In the genomic region with DNA sequence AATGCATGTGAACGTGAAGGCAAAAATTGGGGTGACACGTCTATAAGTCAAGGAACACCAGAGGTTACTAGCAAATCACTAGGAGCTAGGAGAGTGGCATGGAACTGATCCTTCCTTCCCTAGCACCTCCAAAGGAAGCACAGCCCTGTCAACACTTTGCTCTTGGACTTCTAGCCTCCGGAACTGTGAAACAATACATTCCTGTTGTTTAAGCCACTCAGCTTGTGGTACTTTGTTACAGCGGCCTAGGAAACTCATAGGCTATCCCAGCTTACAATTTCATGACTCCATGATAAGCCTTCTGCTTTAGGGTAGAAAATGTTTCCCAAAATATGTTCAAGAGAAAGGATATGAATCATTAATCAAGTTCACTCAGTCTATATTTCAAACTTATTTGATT, we compare ENCODE assay signal across 37 cellular contexts.
"Had no signal": no experiment of that assay in that cellular context is flagged by ENCODE, and none has a peak within 500 bp of the region (broad histone marks: within the 10 kb centered on the region; RNA-seq: fewer than 3 reads in every experiment).

No MANE protein-coding gene starts in this region.

- H3K27me3 ChIP-seq: adrenal gland, cardiac muscle cell had no signal

- H3K4me1 Mint-ChIP-seq: activated B cell treated with CpG ODN at 0.5 μM for 24 hours; activated CD4-positive, alpha-beta T cell treated with anti-CD3 and anti-CD28 coated beads, Interleukin-2, amount 10 ng/mL, durations not matched to agents 24 days and 14 days; activated naive CD8-positive, alpha-beta T cell treated with anti-CD3 and anti-CD28 coated beads for 36 hours; activated T-helper 17 cell treated with anti-CD3 and anti-CD28 coated beads, Interleukin-2, amount 50 U/mL, for 72 hours; central memory CD8-positive, alpha-beta T cell had no signal

- DNase-seq: activated B cell treated with CpG ODN at 0.5 μM for 24 hours; activated CD4-positive, alpha-beta memory T cell treated with anti-CD3 and anti-CD28 coated beads for 36 hours; activated CD4-positive, alpha-beta T cell treated with anti-CD3 and anti-CD28 coated beads for 4 hours; activated CD4-positive, alpha-beta T cell treated with anti-CD3 and anti-CD28 coated beads, Interleukin-2, amount 10 ng/mL, durations not matched to agents 24 days and 14 days; activated CD4-positive, alpha-beta T cell treated with anti-CD3 and anti-CD28 coated beads, Interleukin-2, amount 50 U/mL, for 1 hour; activated CD4-positive, alpha-beta T cell treated with anti-CD3 and anti-CD28 coated beads, Interleukin-2, amount 50 U/mL, for 4 hours; activated CD4-positive, CD25-positive, alpha-beta regulatory T cell treated with anti-CD3 and anti-CD28 coated beads, Interleukin-2, amount 50 U/mL, for 72 hours; activated CD8-positive, alpha-beta memory T cell treated with anti-CD3 and anti-CD28 coated beads, Interleukin-2, amount 50 U/mL, for 4 hours; activated CD8-positive, alpha-beta T cell treated with anti-CD3 and anti-CD28 coated beads for 36 hours; activated effector memory CD4-positive, alpha-beta T cell treated with anti-CD3 and anti-CD28 coated beads, Interleukin-2, amount 50 U/mL, for 16 hours; activated gamma-delta T cell treated with Interleukin-2 at 50 U/mL for 16 hours; activated naive CD4-positive, alpha-beta T cell; activated naive CD4-positive, alpha-beta T cell treated with anti-CD3 and anti-CD28 coated beads for 36 hours; activated naive CD4-positive, alpha-beta T cell treated with anti-CD3 and anti-CD28 coated beads, Interleukin-2, amount 50 U/mL, for 16 hours; activated naive CD8-positive, alpha-beta T cell treated with anti-CD3 and anti-CD28 coated beads for 36 hours; activated T-cell treated with anti-CD3 and anti-CD28 coated beads for 4 hours; activated T-cell treated with anti-CD3 and anti-CD28 coated beads, Interleukin-2, amount 50 U/mL, for 1 hour; activated T-cell treated with anti-CD3 and anti-CD28 coated beads, Interleukin-2, amount 50 U/mL, for 4 hours; activated T-cell treated with anti-CD3 and anti-CD28 coated beads, Interleukin-2, amount 50 U/mL, for 72 hours; adrenal gland; amniotic stem cell; aorta; caudate nucleus; T-helper 1 cell; T-helper 2 cell; T-helper 9 cell had no signal

- H3K4me3 Mint-ChIP-seq: activated B cell treated with CpG ODN at 0.5 μM for 24 hours; activated CD4-positive, alpha-beta memory T cell treated with anti-CD3 and anti-CD28 coated beads for 36 hours; activated CD4-positive, alpha-beta T cell treated with anti-CD3 and anti-CD28 coated beads, Interleukin-2, amount 10 ng/mL, durations not matched to agents 24 days and 14 days; activated CD8-positive, alpha-beta T cell treated with anti-CD3 and anti-CD28 coated beads for 36 hours; activated naive CD4-positive, alpha-beta T cell treated with anti-CD3 and anti-CD28 coated beads for 36 hours; activated naive CD8-positive, alpha-beta T cell treated with anti-CD3 and anti-CD28 coated beads for 36 hours; activated T-cell treated with anti-CD3 and anti-CD28 coated beads, Interleukin-2, amount 50 U/mL, for 4 hours; activated T-cell treated with anti-CD3 and anti-CD28 coated beads, Interleukin-2, amount 50 U/mL, for 72 hours; activated T-helper 1 cell treated with anti-CD3 and anti-CD28 coated beads, Interleukin-12 subunit alpha, Interleukin-12 subunit beta, Interleukin-2, Interleukin-4 antibody, amounts not matched to agents 30 ng/mL and 10 ng/mL and 1 ng/mL, durations not matched to agents 14 hours and 24 hours and 36 hours; activated T-helper 17 cell treated with anti-CD3 and anti-CD28 coated beads, Interleukin-2, amount 50 U/mL, for 72 hours; brain; central memory CD8-positive, alpha-beta T cell; T-helper 1 cell treated with Interleukin-12 subunit alpha and Interleukin-12 subunit beta and Interleukin-4 antibody, amounts not matched to agents 30 μg/mL and 1 μg/mL, for 36 hours; T-helper 2 cell treated with Interferon-gamma antibody and Interleukin-4, amounts not matched to agents 5 μg/mL and 100 μg/mL, for 36 hours had no signal

- H3K27ac ChIP-seq: adrenal gland, cardiac muscle cell, VCaP had no signal

- H3K4me3 ChIP-seq: adrenal gland, cardiac muscle cell had no signal

- H3K9me3 Mint-ChIP-seq: activated T-helper 17 cell treated with anti-CD3 and anti-CD28 coated beads, Interleukin-2, amount 50 U/mL, for 72 hours had no signal

- H3K36me3 Mint-ChIP-seq: activated CD4-positive, alpha-beta memory T cell treated with anti-CD3 and anti-CD28 coated beads for 36 hours; activated naive CD4-positive, alpha-beta T cell treated with anti-CD3 and anti-CD28 coated beads, Interleukin-2, amount 50 U/mL, for 72 hours; activated naive CD8-positive, alpha-beta T cell treated with anti-CD3 and anti-CD28 coated beads for 36 hours; brain had no signal

- H3K27ac Mint-ChIP-seq: activated B cell treated with CpG ODN at 0.5 μM for 24 hours; activated CD4-positive, alpha-beta memory T cell treated with anti-CD3 and anti-CD28 coated beads for 36 hours; activated CD4-positive, alpha-beta T cell treated with anti-CD3 and anti-CD28 coated beads, Interleukin-2, amount 10 ng/mL, durations not matched to agents 24 days and 14 days; activated CD8-positive, alpha-beta T cell treated with anti-CD3 and anti-CD28 coated beads for 36 hours; activated naive CD4-positive, alpha-beta T cell treated with anti-CD3 and anti-CD28 coated beads for 36 hours; activated naive CD4-positive, alpha-beta T cell treated with anti-CD3 and anti-CD28 coated beads, Interleukin-2, amount 50 U/mL, for 72 hours; activated naive CD8-positive, alpha-beta T cell treated with anti-CD3 and anti-CD28 coated beads for 36 hours; activated T-cell treated with anti-CD3 and anti-CD28 coated beads, Interleukin-2, amount 50 U/mL, for 72 hours; activated T-helper 1 cell treated with anti-CD3 and anti-CD28 coated beads, Interleukin-12 subunit alpha, Interleukin-12 subunit beta, Interleukin-2, Interleukin-4 antibody, amounts not matched to agents 30 ng/mL and 10 ng/mL and 1 ng/mL, durations not matched to agents 14 hours and 24 hours and 36 hours; activated T-helper 17 cell treated with anti-CD3 and anti-CD28 coated beads, Interleukin-2, amount 50 U/mL, for 72 hours; brain; T-helper 1 cell treated with Interleukin-12 subunit alpha and Interleukin-12 subunit beta and Interleukin-4 antibody, amounts not matched to agents 30 μg/mL and 1 μg/mL, for 36 hours; T-helper 2 cell treated with Interferon-gamma antibody and Interleukin-4, amounts not matched to agents 5 μg/mL and 100 μg/mL, for 36 hours had no signal

- FAIRE-seq: bronchial epithelial cell, TTC549 had no signal

- H3K36me3 ChIP-seq: adrenal gland, cardiac muscle cell had no signal

- H3K9me3 ChIP-seq: adrenal gland had no signal

- H3K27me3 Mint-ChIP-seq: activated B cell treated with CpG ODN at 0.5 μM for 24 hours; activated CD4-positive, alpha-beta memory T cell treated with anti-CD3 and anti-CD28 coated beads for 36 hours; activated CD4-positive, alpha-beta T cell treated with anti-CD3 and anti-CD28 coated beads, Interleukin-2, amount 10 ng/mL, durations not matched to agents 24 days and 14 days; activated CD8-positive, alpha-beta T cell treated with anti-CD3 and anti-CD28 coated beads for 36 hours; activated naive CD8-positive, alpha-beta T cell treated with anti-CD3 and anti-CD28 coated beads for 36 hours; activated T-helper 17 cell treated with anti-CD3 and anti-CD28 coated beads, Interleukin-2, amount 50 U/mL, for 72 hours; brain; central memory CD8-positive, alpha-beta T cell had no signal

- H3K4me1 ChIP-seq: adrenal gland had no signal
